ENCODE assay signal across 13 cellular contexts in genomic region chr10:115879372-115879771, GRCh38.
DNase-seq lines count a peak whose midpoint lies in the region; ATAC-seq, FAIRE-seq and TF ChIP-seq lines count a peak whose summit lies in the region.
"Had no signal": no experiment of that assay in that cellular context is flagged by ENCODE, and none has a peak within 500 bp of the region (broad histone marks: within the 10 kb centered on the region; RNA-seq: fewer than 3 reads in every experiment).

No MANE protein-coding gene starts in this region.

- no peak for TF ChIP-seq CTCF in keratinocyte (optimal IDR thresholded peaks at IDR 0.05 in 1 of 3, IDR thresholded peaks at IDR 0.05 in 1 of 3, conservative IDR thresholded peaks at IDR 0.05 in 1 of 3; ENCODE audit: extremely low read depth in 1 of 3, insufficient read depth in 2 of 3, low read length in 3 of 3)
- no peak for TF ChIP-seq CTCF in ovary (IDR thresholded peaks at IDR 0.05)

- no peak for TF ChIP-seq EP300 in ovary (IDR thresholded peaks at IDR 0.05)

- H3K9ac ChIP-seq in keratinocyte (ENCODE audit: control insufficient read depth, extremely low read depth, insufficient read depth, low read length) = no peak overlapping the region
- H3K9ac ChIP-seq: SK-N-SH had no signal

- no peaks in the 10 kb centered on the region for H3K9me3 ChIP-seq in keratinocyte (ENCODE audit: control insufficient read depth, low read depth, low read length)
- H3K9me3 ChIP-seq in ovary = no peaks in the 10 kb centered on the region
- H3K9me3 ChIP-seq: SK-N-SH had no signal

- H2AFZ ChIP-seq in keratinocyte (ENCODE audit: control insufficient read depth, low read length) = no peak overlapping the region

- no peaks in the 10 kb centered on the region for H3K36me3 ChIP-seq in keratinocyte (ENCODE audit: control insufficient read depth in 2 of 2, extremely low read depth in 1 of 2, insufficient read depth in 2 of 2, low read length in 2 of 2)
- no peaks in the 10 kb centered on the region for H3K36me3 ChIP-seq in ovary

- intact Hi-C loops in ovary (cut with DNase I) = no loop called here

- H3K79me2 ChIP-seq in keratinocyte (ENCODE audit: control insufficient read depth, insufficient read depth, low read length) = no peaks in the 10 kb centered on the region

- H3K4me2 ChIP-seq in keratinocyte (ENCODE audit: control insufficient read depth, extremely low read depth, insufficient read depth, low read depth, low read length) = peak overlapping the region; percentile 14
- H3K4me2 ChIP-seq: SK-N-SH had no signal

- no peaks in the 10 kb centered on the region for H3K9me1 ChIP-seq in keratinocyte (ENCODE audit: control insufficient read depth, extremely low read depth, insufficient read depth, low read length)

- H3K4me1 ChIP-seq in keratinocyte (ENCODE audit: control insufficient read depth, extremely low read depth, insufficient read depth, low read length) = peaks cover 5% of the 10 kb centered on the region
- H3K4me1 ChIP-seq in ovary (ENCODE audit: insufficient read depth) = no peaks in the 10 kb centered on the region

- H3K4me3 ChIP-seq in keratinocyte (ENCODE audit: control insufficient read depth in 2 of 3, extremely low read depth in 1 of 3, insufficient read depth in 2 of 3, low read depth in 1 of 3, low read length in 3 of 3) (no peak overlapping the region), ovary (no peak overlapping the region)

- DNase-seq in keratinocyte (ENCODE audit: low read depth, low spot score) (no peak), SKM-1 (lab: John Stamatoyannopoulos, UW; ENCODE audit: unreplicated experiment) (no peak), ovary (no peak), D341Med (ENCODE audit: low spot score) (no peak)
- no peak for DNase-seq in activated T-cell treated with anti-CD3 and anti-CD28 coated beads, Interleukin-2, amount 50 U/mL, for 1 hour
- DNase-seq: activated naive CD8-positive, alpha-beta T cell treated with anti-CD3 and anti-CD28 coated beads for 36 hours; H9; SK-N-SH; stimulated activated CD4-positive, alpha-beta T cell treated with anti-CD3 and anti-CD28 coated beads, Interleukin-4, amount 100 ng/mL, for 24 hours had no signal

- no peak for TF ChIP-seq POLR2A in ovary (IDR thresholded peaks at IDR 0.05)

- FAIRE-seq in keratinocyte (lab: Jason Lieb, UNC) = no peak

- H3K27me3 ChIP-seq in keratinocyte (ENCODE audit: control insufficient read depth, extremely low read depth, insufficient read depth, low read length) = no peaks in the 10 kb centered on the region
- H3K27me3 ChIP-seq in ovary = no peaks in the 10 kb centered on the region

- no peak overlapping the region for H3K27ac ChIP-seq in keratinocyte (ENCODE audit: control insufficient read depth, insufficient read depth, low read length)
- H3K27ac ChIP-seq in ovary = no peak overlapping the region
- H3K27ac ChIP-seq: VCaP had no signal

- peak; percentile 89 for ATAC-seq in GM18868 (IDR thresholded peaks at IDR 0.05; ENCODE audit: unreplicated experiment)
- peak; percentile 67 for ATAC-seq in GM21526 (IDR thresholded peaks at IDR 0.05; ENCODE audit: low FRiP score, unreplicated experiment)
- ATAC-seq in HG03025 (IDR thresholded peaks at IDR 0.05; ENCODE audit: low FRiP score, unreplicated experiment) = peak; percentile 94

- 61 to 63% (median 63%) methylated on average over 3 of the region's 3 CpGs for WGBS in ovary, 3 donors

- H4K20me1 ChIP-seq in keratinocyte (ENCODE audit: control insufficient read depth, extremely low read depth, insufficient read depth, low read length) = no peaks in the 10 kb centered on the region

- dilution Hi-C loops in keratinocyte (cut with MboI; ENCODE audit: extremely low pct_ligation_motif_present, low sequenced_read_pairs) = no loop called here
